8 cellular contexts compared by ENCODE assay signal in the genomic region with DNA sequence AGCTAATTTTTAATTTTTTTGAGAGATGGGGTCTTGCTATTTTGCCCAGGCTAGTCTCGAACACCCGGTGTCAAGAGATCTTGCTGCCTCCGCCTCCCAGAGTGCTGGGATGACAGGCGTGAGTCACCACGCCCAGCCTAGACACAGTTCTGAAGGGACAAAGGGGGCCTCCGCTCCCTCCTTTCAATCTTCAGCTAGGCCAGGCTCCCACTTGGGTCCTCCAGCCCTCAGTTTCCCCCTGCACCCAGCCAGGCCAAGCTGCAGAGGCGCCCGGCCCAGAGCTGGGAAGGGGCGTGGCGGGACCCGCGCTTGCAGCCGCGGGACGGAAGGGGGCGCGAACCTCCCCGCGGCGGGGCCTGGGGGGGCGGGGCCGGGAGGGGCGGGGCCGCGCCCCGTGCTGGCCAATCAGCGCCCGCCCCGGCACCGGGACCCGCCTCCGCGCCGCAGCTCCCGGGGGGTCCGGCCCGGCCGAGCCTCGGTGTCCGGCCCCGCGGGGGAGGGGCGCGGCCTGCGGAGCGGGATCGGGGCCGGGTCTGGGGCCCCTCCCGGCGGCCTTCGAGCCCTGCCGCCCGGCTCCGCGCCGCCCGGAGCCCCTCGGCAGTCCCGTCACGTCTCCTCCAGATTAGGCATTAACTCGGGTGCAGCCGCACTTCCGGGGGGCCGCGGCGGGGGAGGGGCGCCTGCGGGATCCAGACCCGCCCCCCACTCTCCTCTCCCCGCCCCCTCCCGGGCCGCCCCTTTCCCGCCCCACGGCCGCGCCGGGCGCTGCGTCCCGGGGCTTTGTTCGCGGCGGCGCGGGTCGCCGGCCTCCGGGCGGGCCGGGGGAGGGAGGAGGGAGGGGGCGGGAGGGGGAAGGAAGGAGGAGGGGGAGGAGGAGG. TPM values are rescaled to one million over a fixed set of nuclear protein-coding genes. Genes with fewer than 3 reads are reported as not detected.
DNase-seq lines count a peak whose midpoint lies in the region; ATAC-seq and TF ChIP-seq lines count a peak whose summit lies in the region.

No MANE protein-coding gene starts in this region.

- peak; percentile 82 for DNase-seq in GDM1 (lab: John Stamatoyannopoulos, UW)
- no peak for DNase-seq in Jurkat, Clone E6-1 (ENCODE audit: low read depth, low spot score)
- peak; percentile 69 for DNase-seq in T follicular helper cell (ENCODE audit: low read depth)
- DNase-seq in adrenal gland, result peak; percentile 80 to 88 (median 82)
- peak; percentile 93 for DNase-seq in left ventricle myocardium superior
- DNase-seq in retinal pigment epithelial cell (ENCODE audit: low read depth), result no peak
- DNase-seq in NCI-H1694 (lab: John Stamatoyannopoulos, UW), result no peak

- peak overlapping the region; percentile 33 for H3K4me3 ChIP-seq in Jurkat, Clone E6-1 (ENCODE audit: low read length)
- H3K4me3 ChIP-seq in adrenal gland, result peak overlapping the region in 2 of 4 donors; percentile 43 to 97
- H3K4me3 ChIP-seq in retinal pigment epithelial cell (ENCODE audit: low read length), result peak overlapping the region; percentile 33

- 2 to 10% (median 4%) methylated on average over 6 to 70 of the region's 91 CpGs for WGBS in adrenal gland, 4 donors

- H3K4me1 ChIP-seq in adrenal gland (replicated peaks in 1 of 2), result peaks cover 12 to 18% of the 10 kb centered on the region in 2 donors

- TF ChIP-seq POLR2A in adrenal gland (IDR thresholded peaks at IDR 0.05), result no peak

- H3K36me3 ChIP-seq in adrenal gland (replicated peaks in 1 of 2), result no peaks in the 10 kb centered on the region

- ATAC-seq in GM21717 (IDR thresholded peaks at IDR 0.05; ENCODE audit: unreplicated experiment) (peak; percentile 56), left ventricle myocardium superior (peak; percentile 90)

- peaks cover 13% of the 10 kb centered on the region for H3K27me3 ChIP-seq in adrenal gland

- TF ChIP-seq CTCF in adrenal gland (IDR thresholded peaks at IDR 0.05), result peak in 5 of 6 experiments; percentile 22 to 49 (median 33)
- peak; percentile 33 for TF ChIP-seq CTCF in retinal pigment epithelial cell (conservative IDR thresholded peaks at IDR 0.05; ENCODE audit: low read depth, low read length)

- intact Hi-C loops in adrenal gland (cut with DNase I) (no loop called here), left ventricle myocardium superior (cut with micrococcal nuclease) (no loop called here)

- H3K27ac ChIP-seq in adrenal gland, result peak overlapping the region in 3 of 5 donors; percentile 64 to 96 (median 75)

- no peaks in the 10 kb centered on the region for H3K9me3 ChIP-seq in adrenal gland (replicated peaks in 1 of 3)

RNA-seq across cellular contexts. Expression of a gene that starts 0.6 kb away (rescaled TPM):
- 31.5 TPM for polyA plus RNA-seq in Jurkat, Clone E6-1 (2012; ENCODE audit: insufficient read depth, insufficient read length)
- total RNA-seq in adrenal gland, result 10 to 100 TPM in 6 of 8 donors, 1 to 10 TPM in 2; 6.0 to 20.5 (median 14.0) TPM
- polyA plus RNA-seq in adrenal gland, result 10 to 100 TPM in 2 of 3 donors, 1 to 10 TPM in 1; 2.2 to 27.8 (median 10.2) TPM
- total RNA-seq in left ventricle myocardium superior, result 18.5 TPM

RNA-seq across cellular contexts. Expression of a gene that starts 6.1 kb away (rescaled TPM):
- polyA plus RNA-seq in Jurkat, Clone E6-1 (2012; ENCODE audit: insufficient read depth, insufficient read length), result 112 TPM
- total RNA-seq in adrenal gland (10 to 100 TPM; 11.5 to 58.1 (median 24.3) TPM), left ventricle myocardium superior (16.4 TPM)
- polyA plus RNA-seq in adrenal gland, result 100 to 1,000 TPM in 2 of 3 donors, 1 to 10 TPM in 1; 1.7 to 308 (median 220) TPM

RNA-seq across cellular contexts. Expression of a gene that starts 19.5 kb away (rescaled TPM):
- polyA plus RNA-seq in Jurkat, Clone E6-1 (2012; ENCODE audit: insufficient read depth, insufficient read length), result 141 TPM
- 10 to 100 TPM in 1 of 8 donors, 1 to 10 TPM in 7; 3.1 to 14.5 (median 6.4) TPM for total RNA-seq in adrenal gland
- 10 to 100 TPM in 2 of 3 donors, not detected in 1; 27.3 to 29.8 TPM for polyA plus RNA-seq in adrenal gland
- 39.4 TPM for total RNA-seq in left ventricle myocardium superior

RNA-seq across cellular contexts. Expression of a gene that starts 37.5 kb away (rescaled TPM):
- polyA plus RNA-seq in Jurkat, Clone E6-1 (2012; ENCODE audit: insufficient read depth, insufficient read length), result not detected
- total RNA-seq in adrenal gland, result under 1 TPM in 5 of 8 donors, not detected in 3; 0.13 to 0.28 (median 0.14) TPM
- under 1 TPM in 2 of 3 donors, not detected in 1; 0.40 to 0.88 TPM for polyA plus RNA-seq in adrenal gland
- 187 TPM for total RNA-seq in left ventricle myocardium superior

RNA-seq across cellular contexts. Expression of a gene that starts 53.1 kb away (rescaled TPM):
- polyA plus RNA-seq in Jurkat, Clone E6-1 (2012; ENCODE audit: insufficient read depth, insufficient read length), result not detected
- total RNA-seq in adrenal gland, result 1 to 10 TPM in 3 of 8 donors, under 1 TPM in 3, not detected in 2; 0.30 to 3.8 (median 1.1) TPM
- polyA plus RNA-seq in adrenal gland, result 10 to 100 TPM in 1 of 3 donors, 1 to 10 TPM in 1, under 1 TPM in 1; 0.05 to 10.5 (median 4.2) TPM
- total RNA-seq in left ventricle myocardium superior, result not detected

Comparison
In these comparisons a context has a peak if more than half of its experiments do, and no peak if none do; other contexts are left out.
1. DNase-seq: peak in GDM1 (single experiment), T follicular helper cell (single experiment), adrenal gland (7 of 7) and left ventricle myocardium superior (single experiment); none in Jurkat, Clone E6-1 (single experiment), retinal pigment epithelial cell (single experiment) and NCI-H1694 (single experiment).